Comparison of ENCODE assay signal across 17 cellular contexts in the genomic region with DNA sequence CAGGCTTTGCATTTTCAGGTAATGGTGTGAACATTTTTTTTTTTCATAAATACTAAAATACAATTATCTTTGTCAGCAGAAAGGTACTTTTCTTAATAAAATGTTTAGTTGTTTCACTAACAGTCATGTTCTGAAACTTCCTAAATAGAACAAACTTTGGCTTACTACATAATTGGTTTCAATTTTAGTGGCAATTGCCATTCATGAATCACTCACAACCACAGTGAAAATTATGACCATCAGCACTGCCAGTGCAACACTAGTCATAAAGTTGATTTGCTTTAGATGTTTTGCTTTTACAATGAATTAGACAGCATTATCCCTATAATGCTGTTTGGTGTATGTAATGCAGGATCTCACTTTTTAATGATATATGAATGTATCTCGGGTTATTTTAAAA.
"Had no signal": no experiment of that assay in that cellular context is flagged by ENCODE, and none has a peak within 500 bp of the region (broad histone marks: within the 10 kb centered on the region; RNA-seq: fewer than 3 reads in every experiment).

No MANE protein-coding gene starts in this region.

- H3K27me3 ChIP-seq: cardiac muscle cell, hepatocyte, neutrophil, right lobe of liver, upper lobe of left lung had no signal

- DNase-seq: activated CD4-positive, alpha-beta memory T cell treated with anti-CD3 and anti-CD28 coated beads for 36 hours; activated T-cell treated with anti-CD3 and anti-CD28 coated beads for 4 hours; effector CD8-positive, alpha-beta T cell; foreskin fibroblast; mesendoderm; natural killer cell; pancreas; right lobe of liver; stimulated activated CD4-positive, alpha-beta T cell treated with anti-CD3 and anti-CD28 coated beads, Interleukin-4, amount 100 ng/mL, for 1 hour; T-helper 2 cell; upper lobe of left lung; WERI-Rb-1 had no signal

- H2AFZ ChIP-seq: hepatocyte had no signal

- H3K4me3 ChIP-seq: cardiac muscle cell, hepatocyte, pancreas, right lobe of liver, smooth muscle cell, thoracic aorta, upper lobe of left lung had no signal

- H3K4me2 ChIP-seq: hepatocyte, smooth muscle cell had no signal

- H3K27ac ChIP-seq: cardiac muscle cell, hepatocyte, neutrophil, pancreas, right lobe of liver, thoracic aorta, upper lobe of left lung, WERI-Rb-1 had no signal

- H3K9me3 ChIP-seq: pancreas, right lobe of liver, thoracic aorta had no signal

- H3K36me3 ChIP-seq: cardiac muscle cell, neutrophil, pancreas, right lobe of liver, thoracic aorta, upper lobe of left lung, WERI-Rb-1 had no signal

- H3K4me1 ChIP-seq: pancreas, right lobe of liver, upper lobe of left lung had no signal

- ATAC-seq: natural killer cell, pancreas, right lobe of liver had no signal

- H3K79me2 ChIP-seq: hepatocyte had no signal
